1 cellular context compared by ENCODE assay signal in genomic region chr1:81681104-81681503, GRCh38.
TF ChIP-seq lines count a peak whose summit lies in the region.

No MANE protein-coding gene starts in this region.

TF ChIP-seq in IMR-90, 13 proteins besides CTCF, POLR2A, EP300 and RAD21 (continued from another document):
- TF ChIP-seq ELK1 (IDR thresholded peaks at IDR 0.05; ENCODE audit: borderline replicate concordance, low read depth, low read length) = no peak
- TF ChIP-seq RFX5 (IDR thresholded peaks at IDR 0.05; ENCODE audit: low read depth, low read length) = no peak
- no peak for TF ChIP-seq CEBPB (IDR thresholded peaks at IDR 0.05; ENCODE audit: low read depth, low read length)
- no peak for TF ChIP-seq RCOR1 (IDR thresholded peaks at IDR 0.05; ENCODE audit: insufficient replicate concordance, low read length)
- TF ChIP-seq CHD1 (IDR thresholded peaks at IDR 0.05; ENCODE audit: low read depth, low read length) = no peak
- no peak for TF ChIP-seq SMC3 (IDR thresholded peaks at IDR 0.05; ENCODE audit: low read depth, low read length)
- TF ChIP-seq BHLHE40 (IDR thresholded peaks at IDR 0.05; ENCODE audit: low read depth, low read length) = no peak
TF ChIP-seq in IMR-90: peak in this region for 0.
